In the genomic region with DNA sequence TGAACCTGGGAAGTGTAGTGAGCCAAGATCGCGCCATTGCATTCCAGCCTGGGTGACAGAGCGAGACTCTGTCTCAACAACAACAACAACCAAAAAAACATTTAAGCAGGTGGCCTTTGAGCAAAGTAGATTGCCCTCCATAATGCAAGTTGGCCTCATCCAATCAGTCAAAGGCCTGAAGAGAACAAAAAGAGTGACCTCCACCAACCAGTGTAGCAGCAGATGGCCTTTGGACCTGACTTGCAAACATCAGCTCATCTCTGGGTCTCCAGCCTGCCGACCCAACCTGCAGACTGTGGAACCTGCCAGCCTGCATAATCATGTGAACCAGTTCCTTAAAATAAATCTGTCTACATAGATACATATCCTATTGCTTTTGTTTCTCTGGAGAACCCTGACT, we compare ENCODE assay signal across 1 cellular context.
A peak's percentile ranks its signal among the peaks of the same experiment; 100 is the strongest.
TF ChIP-seq lines count a peak whose summit lies in the region.

No MANE protein-coding gene starts in this region.

TF ChIP-seq in HepG2, 621 proteins besides CTCF, POLR2A, EP300 and RAD21 (continued from another document and continues in another):
- TF ChIP-seq, protein P1, sequence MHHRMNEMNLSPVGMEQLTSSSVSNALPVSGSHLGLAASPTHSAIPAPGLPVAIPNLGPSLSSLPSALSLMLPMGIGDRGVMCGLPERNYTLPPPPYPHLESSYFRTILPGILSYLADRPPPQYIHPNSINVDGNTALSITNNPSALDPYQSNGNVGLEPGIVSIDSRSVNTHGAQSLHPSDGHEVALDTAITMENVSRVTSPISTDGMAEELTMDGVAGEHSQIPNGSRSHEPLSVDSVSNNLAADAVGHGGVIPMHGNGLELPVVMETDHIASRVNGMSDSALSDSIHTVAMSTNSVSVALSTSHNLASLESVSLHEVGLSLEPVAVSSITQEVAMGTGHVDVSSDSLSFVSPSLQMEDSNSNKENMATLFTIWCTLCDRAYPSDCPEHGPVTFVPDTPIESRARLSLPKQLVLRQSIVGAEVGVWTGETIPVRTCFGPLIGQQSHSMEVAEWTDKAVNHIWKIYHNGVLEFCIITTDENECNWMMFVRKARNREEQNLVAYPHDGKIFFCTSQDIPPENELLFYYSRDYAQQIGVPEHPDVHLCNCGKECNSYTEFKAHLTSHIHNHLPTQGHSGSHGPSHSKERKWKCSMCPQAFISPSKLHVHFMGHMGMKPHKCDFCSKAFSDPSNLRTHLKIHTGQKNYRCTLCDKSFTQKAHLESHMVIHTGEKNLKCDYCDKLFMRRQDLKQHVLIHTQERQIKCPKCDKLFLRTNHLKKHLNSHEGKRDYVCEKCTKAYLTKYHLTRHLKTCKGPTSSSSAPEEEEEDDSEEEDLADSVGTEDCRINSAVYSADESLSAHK (CRISPR knock-in tag; IDR thresholded peaks at IDR 0.05; ENCODE audit: borderline replicate concordance): no peak
- TF ChIP-seq, protein P2, sequence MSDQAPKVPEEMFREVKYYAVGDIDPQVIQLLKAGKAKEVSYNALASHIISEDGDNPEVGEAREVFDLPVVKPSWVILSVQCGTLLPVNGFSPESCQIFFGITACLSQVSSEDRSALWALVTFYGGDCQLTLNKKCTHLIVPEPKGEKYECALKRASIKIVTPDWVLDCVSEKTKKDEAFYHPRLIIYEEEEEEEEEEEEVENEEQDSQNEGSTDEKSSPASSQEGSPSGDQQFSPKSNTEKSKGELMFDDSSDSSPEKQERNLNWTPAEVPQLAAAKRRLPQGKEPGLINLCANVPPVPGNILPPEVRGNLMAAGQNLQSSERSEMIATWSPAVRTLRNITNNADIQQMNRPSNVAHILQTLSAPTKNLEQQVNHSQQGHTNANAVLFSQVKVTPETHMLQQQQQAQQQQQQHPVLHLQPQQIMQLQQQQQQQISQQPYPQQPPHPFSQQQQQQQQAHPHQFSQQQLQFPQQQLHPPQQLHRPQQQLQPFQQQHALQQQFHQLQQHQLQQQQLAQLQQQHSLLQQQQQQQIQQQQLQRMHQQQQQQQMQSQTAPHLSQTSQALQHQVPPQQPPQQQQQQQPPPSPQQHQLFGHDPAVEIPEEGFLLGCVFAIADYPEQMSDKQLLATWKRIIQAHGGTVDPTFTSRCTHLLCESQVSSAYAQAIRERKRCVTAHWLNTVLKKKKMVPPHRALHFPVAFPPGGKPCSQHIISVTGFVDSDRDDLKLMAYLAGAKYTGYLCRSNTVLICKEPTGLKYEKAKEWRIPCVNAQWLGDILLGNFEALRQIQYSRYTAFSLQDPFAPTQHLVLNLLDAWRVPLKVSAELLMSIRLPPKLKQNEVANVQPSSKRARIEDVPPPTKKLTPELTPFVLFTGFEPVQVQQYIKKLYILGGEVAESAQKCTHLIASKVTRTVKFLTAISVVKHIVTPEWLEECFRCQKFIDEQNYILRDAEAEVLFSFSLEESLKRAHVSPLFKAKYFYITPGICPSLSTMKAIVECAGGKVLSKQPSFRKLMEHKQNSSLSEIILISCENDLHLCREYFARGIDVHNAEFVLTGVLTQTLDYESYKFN (CRISPR knock-in tag; conservative IDR thresholded peaks at IDR 0.05): peak; percentile 45; the same call in 1 of the 2 replicates
- TF ChIP-seq POGZ (CRISPR knock-in tag; IDR thresholded peaks at IDR 0.05) (peak; percentile 91), HNF4G (IDR thresholded peaks at IDR 0.05; ENCODE audit: borderline replicate concordance, low read depth, low read length) (peak; percentile 89), HNF4G (CRISPR knock-in tag; IDR thresholded peaks at IDR 0.05; ENCODE audit: borderline replicate concordance, low read depth) (no peak), SAFB2 (CRISPR knock-in tag; IDR thresholded peaks at IDR 0.05; ENCODE audit: borderline replicate concordance, low read depth) (no peak), ZSCAN31 (CRISPR knock-in tag; IDR thresholded peaks at IDR 0.05; ENCODE audit: low read depth) (no peak), ZNF292 (CRISPR knock-in tag; IDR thresholded peaks at IDR 0.05; ENCODE audit: borderline replicate concordance, low read depth) (peak; percentile 50; the same call in 1 of the 2 replicates), ZNF629 (CRISPR knock-in tag; conservative IDR thresholded peaks at IDR 0.05) (peak; percentile 88), KDM1A (CRISPR knock-in tag; IDR thresholded peaks at IDR 0.05) (0 out of 2 replicates have a peak, but pooled peaks have one; percentile 18), ZMYM4 (CRISPR knock-in tag; IDR thresholded peaks at IDR 0.05) (peak; percentile 95), ZNF556 (CRISPR knock-in tag; IDR thresholded peaks at IDR 0.05; ENCODE audit: borderline replicate concordance) (no peak), SOX13 (IDR thresholded peaks at IDR 0.05) (no peak), SOX13 (CRISPR knock-in tag; conservative IDR thresholded peaks at IDR 0.05 in 1 of 2, IDR thresholded peaks at IDR 0.05 in 1 of 2) (peak in 1 of 2 experiments; percentile 69; a peak in 2 of 4 replicates), KDM5B (CRISPR knock-in tag; IDR thresholded peaks at IDR 0.05; ENCODE audit: borderline replicate concordance) (no peak), HNF4A (CRISPR knock-in tag; IDR thresholded peaks at IDR 0.05) (peak; percentile 92), NR2F6 (IDR thresholded peaks at IDR 0.05) (no peak), NR2F6 (CRISPR knock-in tag; IDR thresholded peaks at IDR 0.05) (peak; percentile 25; the same call in 1 of the 2 replicates), U2AF1 (optimal IDR thresholded peaks at IDR 0.05; ENCODE audit: low read depth, low read length) (no peak), ZNF775 (CRISPR knock-in tag; IDR thresholded peaks at IDR 0.05; ENCODE audit: borderline replicate concordance) (no peak), AGO1 (IDR thresholded peaks at IDR 0.05; ENCODE audit: low read depth, low read length, poor library complexity, severe bottlenecking) (no peak), ZMYM3 (CRISPR knock-in tag; IDR thresholded peaks at IDR 0.05) (peak; percentile 62), EHMT2 (IDR thresholded peaks at IDR 0.05; ENCODE audit: borderline replicate concordance, low read depth, low read length) (peak; percentile 51; the same call in 1 of the 2 replicates), FOXJ3 (CRISPR knock-in tag; IDR thresholded peaks at IDR 0.05; ENCODE audit: borderline replicate concordance) (0 out of 2 replicates have a peak, but pooled peaks have one; percentile 13)
- TF ChIP-seq, protein P3, sequence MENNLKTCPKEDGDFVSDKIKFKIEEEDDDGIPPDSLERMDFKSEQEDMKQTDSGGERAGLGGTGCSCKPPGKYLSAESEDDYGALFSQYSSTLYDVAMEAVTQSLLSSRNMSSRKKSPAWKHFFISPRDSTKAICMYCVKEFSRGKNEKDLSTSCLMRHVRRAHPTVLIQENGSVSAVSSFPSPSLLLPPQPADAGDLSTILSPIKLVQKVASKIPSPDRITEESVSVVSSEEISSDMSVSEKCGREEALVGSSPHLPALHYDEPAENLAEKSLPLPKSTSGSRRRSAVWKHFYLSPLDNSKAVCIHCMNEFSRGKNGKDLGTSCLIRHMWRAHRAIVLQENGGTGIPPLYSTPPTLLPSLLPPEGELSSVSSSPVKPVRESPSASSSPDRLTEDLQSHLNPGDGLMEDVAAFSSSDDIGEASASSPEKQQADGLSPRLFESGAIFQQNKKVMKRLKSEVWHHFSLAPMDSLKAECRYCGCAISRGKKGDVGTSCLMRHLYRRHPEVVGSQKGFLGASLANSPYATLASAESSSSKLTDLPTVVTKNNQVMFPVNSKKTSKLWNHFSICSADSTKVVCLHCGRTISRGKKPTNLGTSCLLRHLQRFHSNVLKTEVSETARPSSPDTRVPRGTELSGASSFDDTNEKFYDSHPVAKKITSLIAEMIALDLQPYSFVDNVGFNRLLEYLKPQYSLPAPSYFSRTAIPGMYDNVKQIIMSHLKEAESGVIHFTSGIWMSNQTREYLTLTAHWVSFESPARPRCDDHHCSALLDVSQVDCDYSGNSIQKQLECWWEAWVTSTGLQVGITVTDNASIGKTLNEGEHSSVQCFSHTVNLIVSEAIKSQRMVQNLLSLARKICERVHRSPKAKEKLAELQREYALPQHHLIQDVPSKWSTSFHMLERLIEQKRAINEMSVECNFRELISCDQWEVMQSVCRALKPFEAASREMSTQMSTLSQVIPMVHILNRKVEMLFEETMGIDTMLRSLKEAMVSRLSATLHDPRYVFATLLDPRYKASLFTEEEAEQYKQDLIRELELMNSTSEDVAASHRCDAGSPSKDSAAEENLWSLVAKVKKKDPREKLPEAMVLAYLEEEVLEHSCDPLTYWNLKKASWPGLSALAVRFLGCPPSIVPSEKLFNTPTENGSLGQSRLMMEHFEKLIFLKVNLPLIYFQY (CRISPR knock-in tag; IDR thresholded peaks at IDR 0.05; ENCODE audit: borderline replicate concordance): 0 out of 2 replicates have a peak, but pooled peaks have one; percentile 59
- TF ChIP-seq, protein P4, sequence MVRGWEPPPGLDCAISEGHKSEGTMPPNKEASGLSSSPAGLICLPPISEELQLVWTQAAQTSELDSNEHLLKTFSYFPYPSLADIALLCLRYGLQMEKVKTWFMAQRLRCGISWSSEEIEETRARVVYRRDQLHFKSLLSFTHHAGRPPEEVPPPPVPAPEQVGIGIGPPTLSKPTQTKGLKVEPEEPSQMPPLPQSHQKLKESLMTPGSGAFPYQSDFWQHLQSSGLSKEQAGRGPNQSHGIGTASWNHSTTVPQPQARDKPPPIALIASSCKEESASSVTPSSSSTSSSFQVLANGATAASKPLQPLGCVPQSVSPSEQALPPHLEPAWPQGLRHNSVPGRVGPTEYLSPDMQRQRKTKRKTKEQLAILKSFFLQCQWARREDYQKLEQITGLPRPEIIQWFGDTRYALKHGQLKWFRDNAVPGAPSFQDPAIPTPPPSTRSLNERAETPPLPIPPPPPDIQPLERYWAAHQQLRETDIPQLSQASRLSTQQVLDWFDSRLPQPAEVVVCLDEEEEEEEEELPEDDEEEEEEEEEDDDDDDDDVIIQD (CRISPR knock-in tag; IDR thresholded peaks at IDR 0.05; ENCODE audit: low read depth): peak; percentile 60; the same call in 1 of the 2 replicates
- TF ChIP-seq, protein P5, sequence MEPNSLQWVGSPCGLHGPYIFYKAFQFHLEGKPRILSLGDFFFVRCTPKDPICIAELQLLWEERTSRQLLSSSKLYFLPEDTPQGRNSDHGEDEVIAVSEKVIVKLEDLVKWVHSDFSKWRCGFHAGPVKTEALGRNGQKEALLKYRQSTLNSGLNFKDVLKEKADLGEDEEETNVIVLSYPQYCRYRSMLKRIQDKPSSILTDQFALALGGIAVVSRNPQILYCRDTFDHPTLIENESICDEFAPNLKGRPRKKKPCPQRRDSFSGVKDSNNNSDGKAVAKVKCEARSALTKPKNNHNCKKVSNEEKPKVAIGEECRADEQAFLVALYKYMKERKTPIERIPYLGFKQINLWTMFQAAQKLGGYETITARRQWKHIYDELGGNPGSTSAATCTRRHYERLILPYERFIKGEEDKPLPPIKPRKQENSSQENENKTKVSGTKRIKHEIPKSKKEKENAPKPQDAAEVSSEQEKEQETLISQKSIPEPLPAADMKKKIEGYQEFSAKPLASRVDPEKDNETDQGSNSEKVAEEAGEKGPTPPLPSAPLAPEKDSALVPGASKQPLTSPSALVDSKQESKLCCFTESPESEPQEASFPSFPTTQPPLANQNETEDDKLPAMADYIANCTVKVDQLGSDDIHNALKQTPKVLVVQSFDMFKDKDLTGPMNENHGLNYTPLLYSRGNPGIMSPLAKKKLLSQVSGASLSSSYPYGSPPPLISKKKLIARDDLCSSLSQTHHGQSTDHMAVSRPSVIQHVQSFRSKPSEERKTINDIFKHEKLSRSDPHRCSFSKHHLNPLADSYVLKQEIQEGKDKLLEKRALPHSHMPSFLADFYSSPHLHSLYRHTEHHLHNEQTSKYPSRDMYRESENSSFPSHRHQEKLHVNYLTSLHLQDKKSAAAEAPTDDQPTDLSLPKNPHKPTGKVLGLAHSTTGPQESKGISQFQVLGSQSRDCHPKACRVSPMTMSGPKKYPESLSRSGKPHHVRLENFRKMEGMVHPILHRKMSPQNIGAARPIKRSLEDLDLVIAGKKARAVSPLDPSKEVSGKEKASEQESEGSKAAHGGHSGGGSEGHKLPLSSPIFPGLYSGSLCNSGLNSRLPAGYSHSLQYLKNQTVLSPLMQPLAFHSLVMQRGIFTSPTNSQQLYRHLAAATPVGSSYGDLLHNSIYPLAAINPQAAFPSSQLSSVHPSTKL (CRISPR knock-in tag; IDR thresholded peaks at IDR 0.05): peak; percentile 29; the same call in 1 of the 2 replicates
- TF ChIP-seq, protein P6, sequence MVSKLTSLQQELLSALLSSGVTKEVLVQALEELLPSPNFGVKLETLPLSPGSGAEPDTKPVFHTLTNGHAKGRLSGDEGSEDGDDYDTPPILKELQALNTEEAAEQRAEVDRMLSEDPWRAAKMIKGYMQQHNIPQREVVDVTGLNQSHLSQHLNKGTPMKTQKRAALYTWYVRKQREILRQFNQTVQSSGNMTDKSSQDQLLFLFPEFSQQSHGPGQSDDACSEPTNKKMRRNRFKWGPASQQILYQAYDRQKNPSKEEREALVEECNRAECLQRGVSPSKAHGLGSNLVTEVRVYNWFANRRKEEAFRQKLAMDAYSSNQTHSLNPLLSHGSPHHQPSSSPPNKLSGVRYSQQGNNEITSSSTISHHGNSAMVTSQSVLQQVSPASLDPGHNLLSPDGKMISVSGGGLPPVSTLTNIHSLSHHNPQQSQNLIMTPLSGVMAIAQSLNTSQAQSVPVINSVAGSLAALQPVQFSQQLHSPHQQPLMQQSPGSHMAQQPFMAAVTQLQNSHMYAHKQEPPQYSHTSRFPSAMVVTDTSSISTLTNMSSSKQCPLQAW (CRISPR knock-in tag; IDR thresholded peaks at IDR 0.05): peak; percentile 60; the same call in 1 of the 2 replicates
- TF ChIP-seq, protein P7, sequence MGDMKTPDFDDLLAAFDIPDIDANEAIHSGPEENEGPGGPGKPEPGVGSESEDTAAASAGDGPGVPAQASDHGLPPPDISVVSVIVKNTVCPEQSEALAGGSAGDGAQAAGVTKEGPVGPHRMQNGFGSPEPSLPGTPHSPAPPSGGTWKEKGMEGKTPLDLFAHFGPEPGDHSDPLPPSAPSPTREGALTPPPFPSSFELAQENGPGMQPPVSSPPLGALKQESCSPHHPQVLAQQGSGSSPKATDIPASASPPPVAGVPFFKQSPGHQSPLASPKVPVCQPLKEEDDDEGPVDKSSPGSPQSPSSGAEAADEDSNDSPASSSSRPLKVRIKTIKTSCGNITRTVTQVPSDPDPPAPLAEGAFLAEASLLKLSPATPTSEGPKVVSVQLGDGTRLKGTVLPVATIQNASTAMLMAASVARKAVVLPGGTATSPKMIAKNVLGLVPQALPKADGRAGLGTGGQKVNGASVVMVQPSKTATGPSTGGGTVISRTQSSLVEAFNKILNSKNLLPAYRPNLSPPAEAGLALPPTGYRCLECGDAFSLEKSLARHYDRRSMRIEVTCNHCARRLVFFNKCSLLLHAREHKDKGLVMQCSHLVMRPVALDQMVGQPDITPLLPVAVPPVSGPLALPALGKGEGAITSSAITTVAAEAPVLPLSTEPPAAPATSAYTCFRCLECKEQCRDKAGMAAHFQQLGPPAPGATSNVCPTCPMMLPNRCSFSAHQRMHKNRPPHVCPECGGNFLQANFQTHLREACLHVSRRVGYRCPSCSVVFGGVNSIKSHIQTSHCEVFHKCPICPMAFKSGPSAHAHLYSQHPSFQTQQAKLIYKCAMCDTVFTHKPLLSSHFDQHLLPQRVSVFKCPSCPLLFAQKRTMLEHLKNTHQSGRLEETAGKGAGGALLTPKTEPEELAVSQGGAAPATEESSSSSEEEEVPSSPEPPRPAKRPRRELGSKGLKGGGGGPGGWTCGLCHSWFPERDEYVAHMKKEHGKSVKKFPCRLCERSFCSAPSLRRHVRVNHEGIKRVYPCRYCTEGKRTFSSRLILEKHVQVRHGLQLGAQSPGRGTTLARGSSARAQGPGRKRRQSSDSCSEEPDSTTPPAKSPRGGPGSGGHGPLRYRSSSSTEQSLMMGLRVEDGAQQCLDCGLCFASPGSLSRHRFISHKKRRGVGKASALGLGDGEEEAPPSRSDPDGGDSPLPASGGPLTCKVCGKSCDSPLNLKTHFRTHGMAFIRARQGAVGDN (CRISPR knock-in tag; IDR thresholded peaks at IDR 0.05): no peak
- TF ChIP-seq, protein P8, sequence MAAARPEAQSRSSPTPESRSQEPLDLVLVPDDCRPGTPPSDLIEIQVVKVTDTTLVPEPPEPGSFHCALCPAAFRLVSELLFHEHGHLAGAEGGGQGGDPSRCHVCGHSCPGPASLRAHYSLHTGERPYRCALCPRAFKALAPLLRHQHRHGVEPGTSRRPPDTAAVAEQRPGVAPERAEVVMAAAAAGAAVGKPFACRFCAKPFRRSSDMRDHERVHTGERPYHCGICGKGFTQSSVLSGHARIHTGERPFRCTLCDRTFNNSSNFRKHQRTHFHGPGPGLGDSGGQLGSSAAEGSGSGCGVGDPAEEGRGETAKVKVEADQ (CRISPR knock-in tag; IDR thresholded peaks at IDR 0.05; ENCODE audit: borderline replicate concordance): 0 out of 2 replicates have a peak, but pooled peaks have one; percentile 36
